22 cellular contexts compared by ENCODE assay signal in the genomic region with DNA sequence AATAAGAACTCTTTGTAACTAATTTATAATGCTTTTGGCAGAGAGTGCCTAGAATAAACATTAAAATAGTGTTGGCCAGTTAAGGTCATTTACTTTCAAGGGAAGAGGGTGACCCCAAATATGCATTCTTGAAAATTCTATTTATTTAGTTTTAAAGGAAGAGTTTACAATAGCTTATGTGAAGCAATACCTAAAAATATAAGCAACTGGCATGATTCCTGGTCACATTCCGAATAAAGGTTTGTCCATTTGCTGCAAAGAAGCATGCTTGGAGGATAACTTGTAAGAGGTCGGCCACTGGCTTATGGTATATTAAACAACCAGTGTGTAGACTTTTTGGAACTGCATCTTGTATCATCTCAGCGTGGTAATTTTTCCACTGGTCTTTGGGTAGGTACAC. TPM values are rescaled to one million over a fixed set of nuclear protein-coding genes. Genes with fewer than 3 reads are reported as not detected.
DNase-seq lines count a peak whose midpoint lies in the region; ATAC-seq and TF ChIP-seq lines count a peak whose summit lies in the region.
"Had no signal": no experiment of that assay in that cellular context is flagged by ENCODE, and none has a peak within 500 bp of the region (broad histone marks: within the 10 kb centered on the region; RNA-seq: fewer than 3 reads in every experiment).

No MANE protein-coding gene starts in this region.

- no peaks in the 10 kb centered on the region for H3K4me1 Mint-ChIP-seq in MCF 10A (ENCODE audit: insufficient read depth, unreplicated experiment)
- H3K4me1 Mint-ChIP-seq: B cell, IgD-negative memory B cell had no signal

- H3K27ac ChIP-seq in breast epithelium (peak overlapping the region; percentile 67 to 86), muscle layer of colon (ENCODE audit: low read depth, low read length) (peak overlapping the region; percentile 16), uterus (peak overlapping the region; percentile 79 to 93)
- H3K27ac ChIP-seq: 22Rv1, HL-60, SK-N-MC had no signal

- DNase-seq in breast epithelium (ENCODE audit: low spot score in 2 of 2) (no peak), MCF 10A (ENCODE audit: unreplicated experiment) (no peak), adipocyte (ENCODE audit: low read depth) (peak; percentile 64), uterus (no peak), D341Med (ENCODE audit: low spot score) (no peak)
- DNase-seq: COR-L47, GF-D8, H9, NCI-H1105, NCI-H2081, NCI-H510A, NCI-H748 treated with DMSO at 0.1 percent for 48 hours, SHP77 had no signal

- H3K9me3 Mint-ChIP-seq in MCF 10A (ENCODE audit: unreplicated experiment) = peaks cover 8% of the 10 kb centered on the region

- no peak overlapping the region for H3K27ac Mint-ChIP-seq in MCF 10A (ENCODE audit: low read depth, unreplicated experiment)
- H3K27ac Mint-ChIP-seq: B cell, H9, IgD-negative memory B cell had no signal

- no peak overlapping the region for H3K4me3 Mint-ChIP-seq in MCF 10A (ENCODE audit: unreplicated experiment)
- H3K4me3 Mint-ChIP-seq: B cell, H9, IgD-negative memory B cell had no signal

- no peak for TF ChIP-seq CTCF in breast epithelium (IDR thresholded peaks at IDR 0.05)
- no peak for TF ChIP-seq CTCF in MCF 10A (IDR thresholded peaks at IDR 0.05; ENCODE audit: unreplicated experiment)
- TF ChIP-seq CTCF in uterus (IDR thresholded peaks at IDR 0.05) = no peak

- no peak for ATAC-seq in HG02840 (IDR thresholded peaks at IDR 0.05; ENCODE audit: low FRiP score, unreplicated experiment)
- no peak for ATAC-seq in GM21717 (IDR thresholded peaks at IDR 0.05; ENCODE audit: unreplicated experiment)

- H3K27me3 ChIP-seq in breast epithelium (no peaks in the 10 kb centered on the region), adipocyte (replicated peaks; ENCODE audit: control insufficient read depth, insufficient read depth, low read length) (no peaks in the 10 kb centered on the region), muscle layer of colon (ENCODE audit: control insufficient read depth in 1 of 2, insufficient read depth in 2 of 2, low read length in 2 of 2) (no peaks in the 10 kb centered on the region), uterus (no peaks in the 10 kb centered on the region)

- intact Hi-C loops in breast epithelium (cut with DNase I; ENCODE audit: low total_unique reads) (no loop called here), MCF 10A (cut with micrococcal nuclease) (no loop called here), uterus (cut with DNase I; ENCODE audit: low total_unique reads) (no loop called here)

- H3K27me3 Mint-ChIP-seq in MCF 10A (ENCODE audit: insufficient read depth, unreplicated experiment) = no peaks in the 10 kb centered on the region
- H3K27me3 Mint-ChIP-seq: B cell, IgD-negative memory B cell had no signal

- TF ChIP-seq POLR2A in breast epithelium (IDR thresholded peaks at IDR 0.05) (no peak), uterus (IDR thresholded peaks at IDR 0.05) (no peak)

- H3K9me3 ChIP-seq in breast epithelium (peaks cover 0 to 8% of the 10 kb centered on the region in 2 donors), adipocyte (ENCODE audit: control insufficient read depth, low read length) (no peaks in the 10 kb centered on the region), muscle layer of colon (ENCODE audit: low read length) (no peaks in the 10 kb centered on the region), uterus (no peaks in the 10 kb centered on the region)

- CTCF ChIA-PET in MCF 10A (lab: Yijun Ruan, JAX) = interaction anchor here (0.7 to 1.8 kb wide), 4 partner anchors 10 to 1515 kb away, joined by 3 to 5 read pairs (median 4); a partner anchor contains a TSS

- BruUV-seq in MCF 10A (replicated peaks; lab: Mats Ljungman, UMichigan) = no TSS peak

- H3K36me3 Mint-ChIP-seq in MCF 10A (ENCODE audit: insufficient read depth, unreplicated experiment) = no peaks in the 10 kb centered on the region
- H3K36me3 Mint-ChIP-seq: IgD-negative memory B cell had no signal

- no peaks in the 10 kb centered on the region for H3K36me3 ChIP-seq in breast epithelium
- H3K36me3 ChIP-seq in adipocyte (ENCODE audit: control insufficient read depth, insufficient read depth, low read length, severe bottlenecking) = no peaks in the 10 kb centered on the region
- no peaks in the 10 kb centered on the region for H3K36me3 ChIP-seq in muscle layer of colon (ENCODE audit: insufficient read depth, low read length)
- no peaks in the 10 kb centered on the region for H3K36me3 ChIP-seq in uterus

- POLR2A ChIA-PET in MCF 10A (lab: Yijun Ruan, JAX) = interaction anchor here (1.0 to 1.9 kb wide), 3 partner anchors 11 to 660 kb away, joined by 3 to 11 read pairs (median 3); a partner anchor contains a TSS

- no peak overlapping the region for H3K9ac ChIP-seq in adipocyte (ENCODE audit: low read length)
- H3K9ac ChIP-seq in muscle layer of colon (ENCODE audit: low read length) = no peak overlapping the region

- H3K4me1 ChIP-seq in breast epithelium (no peaks in the 10 kb centered on the region), adipocyte (ENCODE audit: control insufficient read depth, insufficient read depth, low read length) (peaks cover 76% of the 10 kb centered on the region), muscle layer of colon (ENCODE audit: insufficient read depth, low read length) (peaks cover 74% of the 10 kb centered on the region), uterus (peaks cover 20 to 24% of the 10 kb centered on the region in 2 donors)

- no peak overlapping the region for H3K4me3 ChIP-seq in breast epithelium
- no peak overlapping the region for H3K4me3 ChIP-seq in adipocyte (ENCODE audit: low read length)
- H3K4me3 ChIP-seq in muscle layer of colon (ENCODE audit: low read depth in 1 of 2, low read length in 2 of 2) = no peak overlapping the region
- H3K4me3 ChIP-seq in uterus = no peak overlapping the region
- H3K4me3 ChIP-seq: SK-N-MC had no signal

RNA-seq across cellular contexts. Expression of a gene that starts 10.2 kb away (rescaled TPM):
- total RNA-seq in breast epithelium (10 to 100 TPM; 23.3 to 45.8 (median 25.6) TPM), MCF 10A (2022) (7.4 and 16.1 TPM in 2 replicates), uterus (10 to 100 TPM; 18.2 to 66.0 (median 52.6) TPM)
- total RNA-seq: B cell, OCI-LY7 had no signal

Comparison
In these comparisons a context has a peak if more than half of its experiments do, and no peak if none do; other contexts are left out.
1. H3K27ac ChIP-seq: peak in every context shown above with its lines; median percentile 86 in uterus; 76 in breast epithelium; 16 in muscle layer of colon.